Comparison of ENCODE assay signal across 8 cellular contexts in the genomic region with DNA sequence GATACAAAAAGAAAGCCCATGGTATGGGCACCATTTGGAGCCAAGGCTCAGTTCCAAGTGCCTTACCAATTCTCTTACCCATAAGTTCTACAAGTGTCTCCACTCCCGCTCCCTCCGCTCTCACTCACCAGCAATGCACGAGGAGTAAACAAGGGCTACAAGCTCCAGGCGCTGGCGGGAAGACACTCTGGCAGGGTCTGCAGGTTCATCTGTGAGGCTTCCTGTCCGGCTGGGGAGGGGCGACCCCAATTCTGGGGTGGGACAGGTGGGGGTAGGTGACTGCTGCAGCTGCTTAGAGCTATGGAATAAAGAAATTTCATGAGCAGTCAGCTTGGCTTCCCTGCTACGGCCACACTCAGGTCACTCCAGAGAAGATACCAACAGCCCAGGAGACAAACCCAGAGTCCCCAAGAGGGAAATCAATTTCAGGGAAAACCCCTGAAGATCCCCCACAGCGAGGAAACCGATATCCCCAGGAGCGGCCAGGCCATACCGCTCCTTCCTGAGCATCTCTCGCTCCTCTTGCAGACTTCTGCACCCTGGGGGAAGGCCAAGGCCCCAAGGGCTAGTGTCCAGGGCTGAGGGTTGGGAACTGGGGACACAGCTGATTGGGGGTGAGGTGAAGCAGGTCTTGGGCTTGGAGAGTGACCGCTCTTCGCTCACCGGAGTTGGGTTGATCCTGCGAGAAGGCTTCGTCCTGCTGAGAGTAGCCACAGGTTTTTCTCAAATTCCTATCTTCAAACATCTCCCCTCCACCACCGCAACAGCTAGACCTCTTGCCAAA. TPM values are rescaled to one million over a fixed set of nuclear protein-coding genes. Genes with fewer than 3 reads are reported as not detected.
DNase-seq lines count a peak whose midpoint lies in the region; ATAC-seq and TF ChIP-seq lines count a peak whose summit lies in the region.

No MANE protein-coding gene starts in this region.

- H3K23ac ChIP-seq in mesenchymal stem cell (ENCODE audit: low read length in 2 of 2), result peak overlapping the region in 1 of 2 experiments; percentile 81

- peaks cover 32% of the 10 kb centered on the region for H3K36me3 ChIP-seq in cardiac muscle cell
- H3K36me3 ChIP-seq in mesenchymal stem cell (ENCODE audit: control insufficient read depth in 1 of 2, insufficient read depth in 2 of 2, low read depth in 1 of 2, low read length in 2 of 2), result peaks cover 47 to 48% of the 10 kb centered on the region in 2 experiments
- peaks cover 48% of the 10 kb centered on the region for H3K36me3 ChIP-seq in upper lobe of right lung

- H3K14ac ChIP-seq in mesenchymal stem cell (ENCODE audit: low read length in 2 of 2), result no peak overlapping the region

- no peak overlapping the region for H4K91ac ChIP-seq in mesenchymal stem cell (ENCODE audit: low read length)

- H3K79me1 ChIP-seq in mesenchymal stem cell (replicated peaks; ENCODE audit: low read length, poor library complexity, severe bottlenecking), result peaks cover 42% of the 10 kb centered on the region

- peak overlapping the region; percentile 93 for H3K4me2 ChIP-seq in mesenchymal stem cell (ENCODE audit: low read length, poor library complexity, severe bottlenecking)

- TF ChIP-seq CTCF in cardiac muscle cell (IDR thresholded peaks at IDR 0.05; ENCODE audit: low read depth, low read length) (no peak), brain (conservative IDR thresholded peaks at IDR 0.05) (no peak), upper lobe of right lung (IDR thresholded peaks at IDR 0.05) (no peak)

- H3K9me3 Mint-ChIP-seq in brain, result no peaks in the 10 kb centered on the region

- DNase-seq in cardiac muscle cell (ENCODE audit: low read depth in 1 of 2, low spot score in 1 of 2) (no peak), left cardiac atrium (no peak), mesenchymal stem cell (no peak), upper lobe of right lung (no peak), hippocampal formation (lab: John Stamatoyannopoulos, UW) (no peak)

- no peak overlapping the region for H3K4ac ChIP-seq in mesenchymal stem cell (ENCODE audit: low read depth in 1 of 2, low read length in 2 of 2)

- no peak overlapping the region for H2BK15ac ChIP-seq in mesenchymal stem cell (ENCODE audit: low read depth, poor library complexity, severe bottlenecking)

- H3K27me3 ChIP-seq in cardiac muscle cell (no peaks in the 10 kb centered on the region), mesenchymal stem cell (ENCODE audit: control insufficient read depth in 1 of 2, insufficient read depth in 1 of 2, low read length in 2 of 2) (no peaks in the 10 kb centered on the region), upper lobe of right lung (no peaks in the 10 kb centered on the region)

- H3K27ac ChIP-seq in cardiac muscle cell (no peak overlapping the region), mesenchymal stem cell (ENCODE audit: low read length, poor library complexity, severe bottlenecking) (no peak overlapping the region), upper lobe of right lung (peak overlapping the region; percentile 69)

- 88% methylated on average over 19 of the region's 19 CpGs for WGBS in mesenchymal stem cell

- H3K9me3 ChIP-seq in cardiac muscle cell (ENCODE audit: low read depth) (no peaks in the 10 kb centered on the region), mesenchymal stem cell (ENCODE audit: control insufficient read depth, low read length) (no peaks in the 10 kb centered on the region), upper lobe of right lung (no peaks in the 10 kb centered on the region)

- peak overlapping the region; percentile 85 to 89 (median 87) for H3K4me3 Mint-ChIP-seq in brain

- H3K36me3 Mint-ChIP-seq in brain, result peaks cover 46% of the 10 kb centered on the region

- no peak overlapping the region for H2BK12ac ChIP-seq in mesenchymal stem cell (ENCODE audit: low read length in 2 of 2)

- ATAC-seq in left cardiac atrium (no peak), upper lobe of right lung (no peak), HG03442 (IDR thresholded peaks at IDR 0.05; ENCODE audit: unreplicated experiment) (no peak), HG02981 (IDR thresholded peaks at IDR 0.05; ENCODE audit: unreplicated experiment) (no peak)

- intact Hi-C loops in left cardiac atrium (cut with DNase I), result no loop called here
- intact Hi-C loops in upper lobe of right lung (cut with DNase I), result no loop called here

- peak overlapping the region in 4 of 5 experiments; percentile 36 to 90 (median 80) for H3K27ac Mint-ChIP-seq in brain

- peak overlapping the region; percentile 7 for H2AFZ ChIP-seq in mesenchymal stem cell (ENCODE audit: low read depth, low read length)

- H3K18ac ChIP-seq in mesenchymal stem cell (ENCODE audit: low read depth in 1 of 2, low read length in 2 of 2), result no peak overlapping the region

- H3K4me1 ChIP-seq in cardiac muscle cell (ENCODE audit: low read depth) (no peaks in the 10 kb centered on the region), mesenchymal stem cell (ENCODE audit: control insufficient read depth, insufficient read depth, low read depth, low read length) (peaks cover 12% of the 10 kb centered on the region), upper lobe of right lung (peaks cover 17% of the 10 kb centered on the region)

- no peaks in the 10 kb centered on the region for H3K27me3 Mint-ChIP-seq in brain

- H2BK120ac ChIP-seq in mesenchymal stem cell (ENCODE audit: low read depth, low read length), result no peak overlapping the region

- peaks cover 40% of the 10 kb centered on the region for H3K4me1 Mint-ChIP-seq in brain

- H4K8ac ChIP-seq in mesenchymal stem cell (ENCODE audit: low read length), result no peak overlapping the region

- H3K9ac ChIP-seq in mesenchymal stem cell (ENCODE audit: low read length), result peak overlapping the region; percentile 87

- H3K4me3 ChIP-seq in cardiac muscle cell (peak overlapping the region; percentile 88), mesenchymal stem cell (ENCODE audit: insufficient read depth in 1 of 2, low read depth in 1 of 2, low read length in 2 of 2) (peak overlapping the region; percentile 85 to 90), upper lobe of right lung (peak overlapping the region; percentile 91)

- H2BK5ac ChIP-seq in mesenchymal stem cell (ENCODE audit: low read depth, low read length, poor library complexity, severe bottlenecking), result no peak overlapping the region

- no peak overlapping the region for H2AK5ac ChIP-seq in mesenchymal stem cell (ENCODE audit: low read length, severe bottlenecking)

RNA-seq across cellular contexts. Expression of a gene that starts 1.4 kb away (rescaled TPM):
- total RNA-seq in cardiac muscle cell (14.2 and 20.9 TPM in 2 replicates), left cardiac atrium (1 to 10 TPM; 5.1 to 6.6 TPM), upper lobe of right lung (13.5 TPM)
- polyA plus RNA-seq in cardiac muscle cell (16.6 and 20.7 TPM in 2 replicates), brain (ENCODE audit: insufficient read depth, low read depth, low replicate concordance) (7.9 TPM)
- 3.7 TPM for polyA plus RNA-seq in mesenchymal stem cell (2013, experiment 1 of 2)
- 3.5 TPM for polyA plus RNA-seq in mesenchymal stem cell (2013, experiment 2 of 2)
